9 cellular contexts compared by ENCODE assay signal in the genomic region with DNA sequence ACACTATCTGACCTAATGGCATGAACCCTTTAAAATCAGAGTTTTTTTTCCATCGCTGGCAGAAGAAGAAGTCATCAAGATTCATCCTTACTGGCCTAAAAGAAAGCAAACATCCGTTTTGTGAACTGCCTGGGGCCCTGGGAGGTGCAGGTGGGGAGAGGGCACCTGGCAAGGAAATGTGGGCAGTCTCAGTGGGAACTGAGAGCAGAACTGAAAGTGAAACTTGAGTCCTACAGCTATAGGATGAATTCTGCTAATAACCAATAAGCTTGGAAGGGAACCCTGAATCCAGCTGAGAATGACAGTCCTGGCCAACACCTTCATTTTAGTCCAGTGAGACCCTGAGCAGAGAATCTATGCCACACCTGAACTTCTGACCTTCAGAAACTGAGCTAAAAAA.
DNase-seq lines count a peak whose midpoint lies in the region; ATAC-seq and TF ChIP-seq lines count a peak whose summit lies in the region.
"Had no signal": no experiment of that assay in that cellular context is flagged by ENCODE, and none has a peak within 500 bp of the region (broad histone marks: within the 10 kb centered on the region; RNA-seq: fewer than 3 reads in every experiment).

No MANE protein-coding gene starts in this region.

- peaks cover 9% of the 10 kb centered on the region for H3K4me1 Mint-ChIP-seq in activated CD8-positive, alpha-beta T cell treated with anti-CD3 and anti-CD28 coated beads, Interleukin-2, amount 10 ng/mL, durations not matched to agents 7 days and 5 days (ENCODE audit: low read depth)

- H3K9me3 ChIP-seq in body of pancreas (no peaks in the 10 kb centered on the region), sigmoid colon (no peaks in the 10 kb centered on the region)

- no peak overlapping the region for H3K4me3 Mint-ChIP-seq in activated CD8-positive, alpha-beta T cell treated with anti-CD3 and anti-CD28 coated beads, Interleukin-2, amount 10 ng/mL, durations not matched to agents 7 days and 5 days

- no peaks in the 10 kb centered on the region for H3K36me3 Mint-ChIP-seq in activated CD8-positive, alpha-beta T cell treated with anti-CD3 and anti-CD28 coated beads, Interleukin-2, amount 10 ng/mL, durations not matched to agents 7 days and 5 days (ENCODE audit: low read depth)

- TF ChIP-seq CTCF in omental fat pad (IDR thresholded peaks at IDR 0.05): no peak
- no peak for TF ChIP-seq CTCF in body of pancreas (IDR thresholded peaks at IDR 0.05)
- TF ChIP-seq CTCF in sigmoid colon (IDR thresholded peaks at IDR 0.05): no peak

- WGBS in body of pancreas, 2 donors: 37 to 53% methylated on average over 2 of the region's 2 CpGs
- 25 to 27% methylated on average over 2 of the region's 2 CpGs for WGBS in sigmoid colon, 2 donors

- peaks cover under 1% of the 10 kb centered on the region for H3K27me3 Mint-ChIP-seq in activated CD8-positive, alpha-beta T cell treated with anti-CD3 and anti-CD28 coated beads, Interleukin-2, amount 10 ng/mL, durations not matched to agents 7 days and 5 days (ENCODE audit: low read depth)

- H3K4me1 ChIP-seq in body of pancreas (no peaks in the 10 kb centered on the region), sigmoid colon (no peaks in the 10 kb centered on the region)

- H3K27me3 ChIP-seq in body of pancreas (no peaks in the 10 kb centered on the region), sigmoid colon (no peaks in the 10 kb centered on the region)

- H3K9me3 Mint-ChIP-seq in activated CD8-positive, alpha-beta T cell treated with anti-CD3 and anti-CD28 coated beads, Interleukin-2, amount 10 ng/mL, durations not matched to agents 7 days and 5 days (ENCODE audit: insufficient read depth): no peaks in the 10 kb centered on the region

- CTCF ChIA-PET in activated CD8-positive, alpha-beta T cell treated with anti-CD3 and anti-CD28 coated beads, Interleukin-2, amount 10 ng/mL, durations not matched to agents 7 days and 5 days (lab: Charles Lee): no interaction called here

- H3K36me3 ChIP-seq in body of pancreas (replicated peaks in 1 of 2; ENCODE audit: insufficient read depth in 1 of 2, low read depth in 2 of 2) (no peaks in the 10 kb centered on the region), sigmoid colon (no peaks in the 10 kb centered on the region)

- intact Hi-C loops in body of pancreas (cut with DNase I): no loop called here
- intact Hi-C loops in sigmoid colon (cut with DNase I): no loop called here

- TF ChIP-seq POLR2A in body of pancreas (IDR thresholded peaks at IDR 0.05) (no peak), sigmoid colon (IDR thresholded peaks at IDR 0.05) (no peak)

- H3K4me3 ChIP-seq in body of pancreas (no peak overlapping the region), sigmoid colon (no peak overlapping the region)

- no peak overlapping the region for H3K27ac ChIP-seq in body of pancreas
- H3K27ac ChIP-seq in sigmoid colon: no peak overlapping the region

- POLR2A ChIA-PET in activated CD8-positive, alpha-beta T cell treated with anti-CD3 and anti-CD28 coated beads, Interleukin-2, amount 10 ng/mL, durations not matched to agents 7 days and 5 days (lab: Charles Lee): no interaction called here

- ATAC-seq in GM19351 (IDR thresholded peaks at IDR 0.05; ENCODE audit: unreplicated experiment): peak; percentile 91
- peak; percentile 98 for ATAC-seq in HG03196 (IDR thresholded peaks at IDR 0.05; ENCODE audit: unreplicated experiment)
- ATAC-seq in activated CD8-positive, alpha-beta T cell treated with anti-CD3 and anti-CD28 coated beads, Interleukin-2, amount 10 ng/mL, durations not matched to agents 7 days and 5 days: peak; percentile 74
- no peak for ATAC-seq in omental fat pad (ENCODE audit: low FRiP score)
- ATAC-seq in body of pancreas: no peak

- DNase-seq in DMS53 treated with DMSO at 0.1 percent for 48 hours (lab: John Stamatoyannopoulos, UW; ENCODE audit: unreplicated experiment) (peak; percentile 51), omental fat pad (ENCODE audit: low spot score) (no peak), body of pancreas (no peak), T1000 (lab: John Stamatoyannopoulos, UW) (no peak), sigmoid colon (no peak)
- peak; percentile 23 for DNase-seq in activated CD8-positive, alpha-beta T cell treated with anti-CD3 and anti-CD28 coated beads, Interleukin-2, amount 10 ng/mL, durations not matched to agents 7 days and 5 days
- DNase-seq: stimulated activated CD4-positive, alpha-beta T cell treated with anti-CD3 and anti-CD28 coated beads, Interleukin-12 subunit alpha, Interleukin-12 subunit beta, amount 100 ng/mL, for 4 hours had no signal

- no peak for TF ChIP-seq EP300 in sigmoid colon (IDR thresholded peaks at IDR 0.05)

- H3K27ac Mint-ChIP-seq in activated CD8-positive, alpha-beta T cell treated with anti-CD3 and anti-CD28 coated beads, Interleukin-2, amount 10 ng/mL, durations not matched to agents 7 days and 5 days: no peak overlapping the region

Comparison
In these comparisons a context has a peak if more than half of its experiments do, and no peak if none do; other contexts are left out.
1. DNase-seq: peak in DMS53 treated with DMSO at 0.1 percent for 48 hours (single experiment) and activated CD8-positive, alpha-beta T cell treated with anti-CD3 and anti-CD28 coated beads, Interleukin-2, amount 10 ng/mL, durations not matched to agents 7 days and 5 days (single experiment); none in omental fat pad (single experiment), body of pancreas (0 of 4), T1000 (single experiment) and sigmoid colon (single experiment).
2. ATAC-seq: peak in GM19351 (single experiment), HG03196 (single experiment) and activated CD8-positive, alpha-beta T cell treated with anti-CD3 and anti-CD28 coated beads, Interleukin-2, amount 10 ng/mL, durations not matched to agents 7 days and 5 days (single experiment); none in omental fat pad (single experiment) and body of pancreas (single experiment).